In the genomic region with DNA sequence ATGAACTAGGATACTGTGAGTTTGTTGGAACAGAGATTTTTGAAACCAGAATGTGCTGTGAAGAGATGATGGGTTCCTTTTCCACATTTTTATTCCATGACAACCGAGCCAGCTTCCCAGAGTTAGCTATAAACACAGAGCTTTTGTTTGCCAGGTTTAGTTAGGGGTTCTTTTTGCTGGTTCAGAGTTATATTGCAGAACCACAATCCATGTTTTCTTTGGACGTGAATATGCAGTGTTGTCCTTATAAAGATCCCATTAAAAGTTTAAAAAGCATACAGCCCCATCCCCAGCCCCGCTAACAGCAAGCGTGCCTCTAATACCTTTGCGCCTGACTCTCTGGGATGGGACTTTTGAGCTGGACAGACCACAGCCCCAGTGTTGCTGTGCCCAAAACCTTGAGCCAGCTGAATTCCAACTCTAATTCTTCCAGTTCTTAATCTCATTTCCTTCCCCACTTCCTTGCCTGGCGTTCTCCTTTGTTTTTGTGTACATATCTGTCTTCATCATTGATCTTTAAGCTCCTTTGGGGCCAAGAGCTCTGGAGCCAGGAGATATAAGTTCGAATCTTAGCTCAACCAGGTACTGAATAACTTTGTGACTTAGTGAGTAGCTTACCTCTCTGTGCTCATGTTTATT, we compare ENCODE assay signal across 10 cellular contexts.
DNase-seq lines count a peak whose midpoint lies in the region; ATAC-seq, FAIRE-seq and TF ChIP-seq lines count a peak whose summit lies in the region.
"Had no signal": no experiment of that assay in that cellular context is flagged by ENCODE, and none has a peak within 500 bp of the region (broad histone marks: within the 10 kb centered on the region; RNA-seq: fewer than 3 reads in every experiment).

No MANE protein-coding gene starts in this region.

- ATAC-seq in HCT116 = no peak
- no peak for ATAC-seq in body of pancreas
- no peak for ATAC-seq in HG03469 (IDR thresholded peaks at IDR 0.05; ENCODE audit: unreplicated experiment)

- H3K27ac ChIP-seq in HCT116 (ENCODE audit: low read depth, low read length) (no peak overlapping the region), body of pancreas (peak overlapping the region; percentile 48 to 73 (median 68)), kidney (ENCODE audit: low read depth in 2 of 2, low read length in 2 of 2) (peak overlapping the region; percentile 48 to 74), substantia nigra (ENCODE audit: low read depth, low read length, poor library complexity, severe bottlenecking) (peak overlapping the region; percentile 27)

- H3K9ac ChIP-seq in HCT116 (ENCODE audit: low read length) (peak overlapping the region; percentile 14), kidney (ENCODE audit: low read length in 2 of 2) (peak overlapping the region in 1 of 2 donors; percentile 23)

- no TSS peak for BruUV-seq in HCT116 (replicated peaks; lab: Mats Ljungman, UMichigan)

- 54 to 56% methylated on average over 7 of the region's 7 CpGs for WGBS in body of pancreas, 2 donors

- H3K4me1 ChIP-seq in HCT116 (ENCODE audit: control insufficient read depth in 1 of 2, insufficient read depth in 2 of 2, low read length in 2 of 2) (peaks cover 52 to 81% of the 10 kb centered on the region in 2 experiments), body of pancreas (peaks cover 58% of the 10 kb centered on the region), kidney (ENCODE audit: control insufficient read depth in 1 of 2, insufficient read depth in 1 of 2, low read depth in 1 of 2, low read length in 2 of 2) (peaks cover 39 to 57% of the 10 kb centered on the region in 2 donors)

- no peak for TF ChIP-seq RAD21 in HCT116 (IDR thresholded peaks at IDR 0.05; ENCODE audit: low read depth)

- H3K79me2 ChIP-seq in HCT116 (ENCODE audit: insufficient read depth, low read length) = peaks cover 53% of the 10 kb centered on the region

- H3K9me3 ChIP-seq in HCT116 (ENCODE audit: control insufficient read depth in 1 of 2, insufficient read depth in 1 of 2, low read depth in 1 of 2, low read length in 2 of 2) (no peaks in the 10 kb centered on the region), body of pancreas (no peaks in the 10 kb centered on the region), kidney (ENCODE audit: control insufficient read depth in 1 of 2, low read length in 2 of 2) (no peaks in the 10 kb centered on the region)

- H3K4me2 ChIP-seq in HCT116 (ENCODE audit: low read length) = peak overlapping the region; percentile 48

- no peak for FAIRE-seq in kidney (lab: Jason Lieb, UNC)
- FAIRE-seq: GM18507 had no signal

- TF ChIP-seq POLR2A in HCT116 (IDR thresholded peaks at IDR 0.05; ENCODE audit: borderline replicate concordance, extremely low read depth, insufficient read depth, insufficient read length) (no peak), body of pancreas (IDR thresholded peaks at IDR 0.05) (no peak)

- TF ChIP-seq CTCF in HCT116 (IDR thresholded peaks at IDR 0.05 in 2 of 3, conservative IDR thresholded peaks at IDR 0.05 in 1 of 3; ENCODE audit: borderline replicate concordance in 1 of 3, insufficient read depth in 1 of 3, low read depth in 2 of 3, low read length in 2 of 3) (no peak), body of pancreas (IDR thresholded peaks at IDR 0.05) (no peak), kidney (IDR thresholded peaks at IDR 0.05; ENCODE audit: borderline replicate concordance, extremely low read depth, insufficient read depth) (no peak)

- no peaks in the 10 kb centered on the region for H3K9me2 ChIP-seq in HCT116 (ENCODE audit: insufficient read depth)

- CTCF ChIA-PET in HCT116 (lab: Charles Lee) = no interaction called here

- DNase-seq in HCT116 (ENCODE audit: low read depth, low spot score) (no peak), body of pancreas (no peak), kidney (no peak), substantia nigra (lab: John Stamatoyannopoulos, UW) (peak in 1 of 49 donors; percentile 19), OCI-M1 (lab: John Stamatoyannopoulos, UW) (no peak), retina (no peak), ureter (ENCODE audit: low spot score) (no peak)
- DNase-seq: T1000 had no signal

- no peak overlapping the region for H3K4me3 ChIP-seq in HCT116 (replicated peaks in 1 of 2; ENCODE audit: low read depth in 1 of 2, low read length in 2 of 2)
- no peak overlapping the region for H3K4me3 ChIP-seq in body of pancreas
- no peak overlapping the region for H3K4me3 ChIP-seq in kidney (ENCODE audit: low read length in 2 of 2)

- H3K36me3 ChIP-seq in HCT116 (ENCODE audit: control insufficient read depth in 1 of 2, insufficient read depth in 2 of 2, low read length in 2 of 2) (no peaks in the 10 kb centered on the region), body of pancreas (replicated peaks in 1 of 2; ENCODE audit: insufficient read depth in 1 of 2, low read depth in 2 of 2) (no peaks in the 10 kb centered on the region), kidney (ENCODE audit: control insufficient read depth in 1 of 2, insufficient read depth in 2 of 2, low read length in 2 of 2) (no peaks in the 10 kb centered on the region)

- intact Hi-C loops in HCT116 (cut with micrococcal nuclease) (no loop called here), body of pancreas (cut with DNase I) (no loop called here), kidney (cut with DNase I) (no loop called here)

- H3K27me3 ChIP-seq in HCT116 (ENCODE audit: insufficient read depth, low read length) = no peaks in the 10 kb centered on the region
- H3K27me3 ChIP-seq in body of pancreas = no peaks in the 10 kb centered on the region

- RAD21 ChIA-PET in HCT116 (lab: Charles Lee; ENCODE audit: low non-redundant PET in 1 of 2, low total read pairs in 2 of 2, uncharacterized antibody in 2 of 2, unreplicated experiment in 2 of 2) = interaction anchor here in 1 of 2 experiments (0.7 kb wide), 1 partner anchor 286 kb away, joined by 9 read pairs; no protein-coding TSS in a partner anchor

- no peaks in the 10 kb centered on the region for H4K20me1 ChIP-seq in HCT116 (ENCODE audit: insufficient read depth)

- H2AFZ ChIP-seq in HCT116 (ENCODE audit: low read depth, low read length, poor library complexity, severe bottlenecking) = no peak overlapping the region

- POLR2A ChIA-PET in HCT116 (lab: Charles Lee) = interaction anchor here (0.7 kb wide), 1 partner anchor 148 kb away, joined by 4 read pairs; the partner anchor contains the start of gene SGO2

TF ChIP-seq in HCT116, 20 proteins besides CTCF, POLR2A, EP300 and RAD21:
- TF ChIP-seq JUND (IDR thresholded peaks at IDR 0.05) (no peak), YY1 (IDR thresholded peaks at IDR 0.05; ENCODE audit: extremely low read depth, insufficient replicate concordance, low read depth, low read length) (no peak), SIN3A (IDR thresholded peaks at IDR 0.05; ENCODE audit: low read depth) (no peak), SRF (IDR thresholded peaks at IDR 0.05; ENCODE audit: low read depth) (no peak), EZH2phosphoT487 (IDR thresholded peaks at IDR 0.05; ENCODE audit: borderline replicate concordance) (no peak), ZBTB33 (IDR thresholded peaks at IDR 0.05; ENCODE audit: extremely low read depth, insufficient replicate concordance, low read length) (no peak), EZH2 (IDR thresholded peaks at IDR 0.05) (no peak), ATF3 (IDR thresholded peaks at IDR 0.05) (no peak), ELF1 (IDR thresholded peaks at IDR 0.05; ENCODE audit: borderline replicate concordance, low read depth) (no peak), ZFX (IDR thresholded peaks at IDR 0.05) (no peak), TCF7L2 (IDR thresholded peaks at IDR 0.05; ENCODE audit: borderline replicate concordance, extremely low read depth, insufficient read depth, insufficient read length) (no peak), SP1 (IDR thresholded peaks at IDR 0.05; ENCODE audit: low read depth) (no peak), EGR1 (IDR thresholded peaks at IDR 0.05; ENCODE audit: low read depth) (no peak), CEBPB (IDR thresholded peaks at IDR 0.05; ENCODE audit: low read depth) (no peak), FOSL1 (IDR thresholded peaks at IDR 0.05; ENCODE audit: low read depth) (no peak)
- TF ChIP-seq, protein P1, sequence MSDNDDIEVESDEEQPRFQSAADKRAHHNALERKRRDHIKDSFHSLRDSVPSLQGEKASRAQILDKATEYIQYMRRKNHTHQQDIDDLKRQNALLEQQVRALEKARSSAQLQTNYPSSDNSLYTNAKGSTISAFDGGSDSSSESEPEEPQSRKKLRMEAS (IDR thresholded peaks at IDR 0.05) = no peak
TF ChIP-seq in HCT116: peak in this region for 0.
